ENCODE assay signal across 1 cellular context in the genomic region with DNA sequence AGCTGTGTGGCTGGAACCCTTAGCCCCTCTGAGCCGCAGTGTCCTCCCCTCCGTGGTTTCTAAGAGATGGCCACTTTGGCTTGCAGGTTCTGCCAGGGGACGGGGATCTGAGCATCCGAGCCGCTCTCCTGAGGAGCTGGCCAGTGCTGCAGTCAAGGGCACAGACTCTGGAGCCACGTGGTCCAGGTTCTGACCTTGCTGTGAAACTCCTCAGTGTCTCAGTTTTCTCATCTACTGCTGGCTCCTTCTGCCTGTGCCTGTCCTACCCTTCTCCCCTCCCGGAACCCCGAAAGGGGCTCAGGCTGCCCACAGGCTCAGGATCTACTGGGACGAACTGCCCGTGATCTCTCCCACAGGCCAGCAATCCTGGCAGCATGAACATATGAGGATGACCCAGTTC.
TF ChIP-seq lines count a peak whose summit lies in the region.

No MANE protein-coding gene starts in this region.

TF ChIP-seq in WTC11, 78 proteins besides CTCF, POLR2A, EP300 and RAD21 (continued from another document):
- TF ChIP-seq, protein P1, sequence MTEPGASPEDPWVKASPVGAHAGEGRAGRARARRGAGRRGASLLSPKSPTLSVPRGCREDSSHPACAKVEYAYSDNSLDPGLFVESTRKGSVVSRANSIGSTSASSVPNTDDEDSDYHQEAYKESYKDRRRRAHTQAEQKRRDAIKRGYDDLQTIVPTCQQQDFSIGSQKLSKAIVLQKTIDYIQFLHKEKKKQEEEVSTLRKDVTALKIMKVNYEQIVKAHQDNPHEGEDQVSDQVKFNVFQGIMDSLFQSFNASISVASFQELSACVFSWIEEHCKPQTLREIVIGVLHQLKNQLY (CRISPR knock-in tag; IDR thresholded peaks at IDR 0.05), result no peak
TF ChIP-seq in WTC11: peak in this region for 0.
